ENCODE assay signal across 8 cellular contexts in genomic region chr13:40388617-40389016, GRCh38.
DNase-seq lines count a peak whose midpoint lies in the region; ATAC-seq, FAIRE-seq and TF ChIP-seq lines count a peak whose summit lies in the region.

No MANE protein-coding gene starts in this region.

- 0 out of 2 replicates have a peak overlapping the region, but pooled peaks have one; percentile 10 for H3K27ac ChIP-seq in PC-3 (ENCODE audit: low read length)

- peak overlapping the region; percentile 41 for H2AFZ ChIP-seq in PC-3 (ENCODE audit: low read length)

- no peaks in the 10 kb centered on the region for H3K79me2 ChIP-seq in PC-3 (ENCODE audit: low read length)

- peaks cover 9% of the 10 kb centered on the region for H3K4me1 ChIP-seq in PC-3 (ENCODE audit: insufficient read depth, low read length)

- DNase-seq in GM18507 (ENCODE audit: extremely low spot score, insufficient read length, low read depth) (peak; percentile 56), PC-3 (peak; percentile 68), natural killer cell (peak; percentile 75), retina (no peak), NCI-H524 (lab: John Stamatoyannopoulos, UW) (no peak), midbrain (lab: John Stamatoyannopoulos, UW) (no peak)
- peak; percentile 80 for DNase-seq in activated effector memory CD4-positive, alpha-beta T cell treated with Interleukin-2 at 50 U/mL for 16 hours

- H3K27me3 Mint-ChIP-seq in natural killer cell (ENCODE audit: low read depth in 2 of 2), result no peaks in the 10 kb centered on the region

- H3K4me3 ChIP-seq in PC-3 (ENCODE audit: low read length), result no peak overlapping the region

- no peaks in the 10 kb centered on the region for H3K36me3 Mint-ChIP-seq in natural killer cell

- no peaks in the 10 kb centered on the region for H3K9me3 ChIP-seq in PC-3 (ENCODE audit: low read length)

- H3K9ac ChIP-seq in PC-3 (ENCODE audit: low read length), result no peak overlapping the region

- no peaks in the 10 kb centered on the region for H3K27me3 ChIP-seq in PC-3 (ENCODE audit: low read length)

- peak overlapping the region; percentile 48 for H3K4me2 ChIP-seq in PC-3 (ENCODE audit: low read length)

- peaks cover 0 to 2% of the 10 kb centered on the region in 2 donors for H3K9me3 Mint-ChIP-seq in natural killer cell

- peaks cover 42% of the 10 kb centered on the region in 2 donors for H3K4me1 Mint-ChIP-seq in natural killer cell

- no peaks in the 10 kb centered on the region for H3F3A ChIP-seq in PC-3 (ENCODE audit: low read length, unreplicated experiment)

- CTCF ChIA-PET in PC-3 (lab: Charles Lee), result no interaction called here

- POLR2A ChIA-PET in PC-3 (lab: Charles Lee; ENCODE audit: unreplicated experiment), result no interaction called here

- peak; percentile 98 for ATAC-seq in HG02642 (IDR thresholded peaks at IDR 0.05; ENCODE audit: poor library complexity, unreplicated experiment)
- peak; percentile 98 for ATAC-seq in PC-3
- ATAC-seq in natural killer cell, result peak; percentile 90 to 97 (median 94)

- H3K9me2 ChIP-seq in PC-3 (replicated peaks; ENCODE audit: low read length), result no peaks in the 10 kb centered on the region

- FAIRE-seq in GM18507 (lab: Jason Lieb, UNC), result peak; percentile 91

- H3K27ac Mint-ChIP-seq in natural killer cell, result peak overlapping the region; percentile 93 to 97

- no peaks in the 10 kb centered on the region for H3K36me3 ChIP-seq in PC-3 (ENCODE audit: low read depth, low read length)

- no TSS peak for BruUV-seq in PC-3 (replicated peaks; lab: Mats Ljungman, UMichigan)

- H3K4me3 Mint-ChIP-seq in natural killer cell, result peak overlapping the region; percentile 84

- intact Hi-C loops in PC-3 (cut with micrococcal nuclease), result no loop called here
- intact Hi-C loops in natural killer cell (cut with micrococcal nuclease), result loop anchor here (1.0 to 2.0 kb wide), 4 partner anchors 167 to 382 kb away; partner anchors contain the start of genes FOXO1 and MRPS31

- no peaks in the 10 kb centered on the region for H4K20me1 ChIP-seq in PC-3 (ENCODE audit: low read length)

- no peak for TF ChIP-seq CTCF in PC-3 (conservative IDR thresholded peaks at IDR 0.05; ENCODE audit: low read depth, low read length)
- no peak for TF ChIP-seq CTCF in natural killer cell (IDR thresholded peaks at IDR 0.05)

Comparison
In these comparisons a context has a peak if more than half of its experiments do, and no peak if none do; other contexts are left out.
1. DNase-seq: peak in GM18507 (single experiment), PC-3 (single experiment), activated effector memory CD4-positive, alpha-beta T cell treated with Interleukin-2 at 50 U/mL for 16 hours (single experiment) and natural killer cell (single experiment); none in retina (single experiment), NCI-H524 (0 of 2) and midbrain (single experiment).
2. Peak in every context shown above with its lines, with median percentiles within 50 percentile points of each other: ATAC-seq.